In genomic region chr1:119429687-119430086, GRCh38 we compare ENCODE assay signal across 1 cellular context.
TF ChIP-seq lines count a peak whose summit lies in the region.

No MANE protein-coding gene starts in this region.

TF ChIP-seq in GM23338, 12 proteins besides CTCF, POLR2A, EP300 and RAD21 (continued from another document):
- TF ChIP-seq ZNF462 (CRISPR knock-in tag; IDR thresholded peaks at IDR 0.05): no peak
- TF ChIP-seq ZNF114 (CRISPR knock-in tag; IDR thresholded peaks at IDR 0.05): no peak
- no peak for TF ChIP-seq NANOG (IDR thresholded peaks at IDR 0.05; ENCODE audit: borderline replicate concordance)
- no peak for TF ChIP-seq CREB1 (CRISPR knock-in tag; IDR thresholded peaks at IDR 0.05; ENCODE audit: low read depth)
- TF ChIP-seq ZNF331 (CRISPR knock-in tag; IDR thresholded peaks at IDR 0.05; ENCODE audit: low read depth): no peak
